Comparison of ENCODE assay signal across 15 cellular contexts in the genomic region with DNA sequence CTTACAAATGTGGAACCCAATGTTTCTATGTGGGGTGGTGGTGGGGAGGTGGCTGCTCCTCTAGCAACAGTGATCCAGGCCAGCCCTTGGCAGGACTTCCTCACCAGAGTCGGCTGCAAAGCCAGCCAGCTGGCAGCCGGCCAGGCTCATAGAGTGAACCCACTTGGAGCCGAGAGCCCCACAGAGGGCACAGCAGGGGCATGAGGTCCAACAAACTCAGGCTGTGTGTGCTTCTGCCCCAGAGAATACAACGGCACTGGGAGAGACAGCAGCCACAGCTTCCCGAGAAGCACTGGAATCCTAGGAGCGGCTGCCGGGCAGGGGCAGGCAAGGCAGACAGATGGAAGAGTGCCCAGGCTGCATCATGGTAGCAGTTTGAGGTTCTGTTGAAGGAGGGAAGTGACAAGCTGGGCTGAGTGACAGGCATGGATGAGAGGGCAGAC. TPM values are rescaled to one million over a fixed set of nuclear protein-coding genes. Genes with fewer than 3 reads are reported as not detected.
DNase-seq lines count a peak whose midpoint lies in the region; ATAC-seq and TF ChIP-seq lines count a peak whose summit lies in the region.
"Had no signal": no experiment of that assay in that cellular context is flagged by ENCODE, and none has a peak within 500 bp of the region (broad histone marks: within the 10 kb centered on the region; RNA-seq: fewer than 3 reads in every experiment).

No MANE protein-coding gene starts in this region.

- CTCF ChIA-PET in activated CD8-positive, alpha-beta memory T cell treated with anti-CD3 and anti-CD28 coated beads, Interleukin-2, amount 10 ng/mL, durations not matched to agents 7 days and 5 days (lab: Charles Lee), result interaction anchor here (1.4 kb wide), 1 partner anchor 8 kb away, joined by 4 read pairs; no protein-coding TSS in a partner anchor

- H3K27me3 Mint-ChIP-seq in activated CD8-positive, alpha-beta memory T cell treated with anti-CD3 and anti-CD28 coated beads, Interleukin-2, amount 10 ng/mL, durations not matched to agents 7 days and 5 days, result no peaks in the 10 kb centered on the region
- H3K27me3 Mint-ChIP-seq: CD4-positive, alpha-beta T cell; memory B cell; T-helper 17 cell had no signal

- no peaks in the 10 kb centered on the region for H3K36me3 Mint-ChIP-seq in activated CD8-positive, alpha-beta memory T cell treated with anti-CD3 and anti-CD28 coated beads, Interleukin-2, amount 10 ng/mL, durations not matched to agents 7 days and 5 days
- H3K36me3 Mint-ChIP-seq: activated naive CD4-positive, alpha-beta T cell treated with anti-CD3 and anti-CD28 coated beads, Interleukin-2, amount 10 ng/mL, durations not matched to agents 7 days and 5 days; memory B cell had no signal

- H3K27me3 ChIP-seq in BLaER1, result no peaks in the 10 kb centered on the region
- H3K27me3 ChIP-seq in lung (ENCODE audit: control insufficient read depth, insufficient read depth), result no peaks in the 10 kb centered on the region

- H3K36me3 ChIP-seq in BLaER1 (no peaks in the 10 kb centered on the region), lung (ENCODE audit: control insufficient read depth in 2 of 2, insufficient read depth in 2 of 2, low read length in 2 of 2) (no peaks in the 10 kb centered on the region)

- H3K9me3 ChIP-seq in BLaER1, result no peaks in the 10 kb centered on the region
- H3K9me3 ChIP-seq in lung (ENCODE audit: control insufficient read depth in 2 of 2, insufficient read depth in 1 of 2, low read length in 1 of 2), result peaks cover 0 to 2% of the 10 kb centered on the region in 2 donors

- no peak overlapping the region for H3K4me3 Mint-ChIP-seq in activated CD8-positive, alpha-beta memory T cell treated with anti-CD3 and anti-CD28 coated beads, Interleukin-2, amount 10 ng/mL, durations not matched to agents 7 days and 5 days
- H3K4me3 Mint-ChIP-seq: activated naive CD4-positive, alpha-beta T cell treated with anti-CD3 and anti-CD28 coated beads, Interleukin-2, amount 10 ng/mL, durations not matched to agents 7 days and 5 days; CD4-positive, alpha-beta T cell; memory B cell; T-helper 17 cell had no signal

- DNase-seq in NCI-H1092 (lab: John Stamatoyannopoulos, UW), result peak; percentile 76
- peak in 44 of 56 donors; percentile 3 to 66 (median 23) for DNase-seq in amygdala (lab: John Stamatoyannopoulos, UW)
- DNase-seq in lung (ENCODE audit: low spot score), result peak; percentile 35
- DNase-seq in epidermal melanocyte (ENCODE audit: insufficient read length, low spot score), result no peak
- DNase-seq in activated CD8-positive, alpha-beta memory T cell treated with anti-CD3 and anti-CD28 coated beads, Interleukin-2, amount 10 ng/mL, durations not matched to agents 7 days and 5 days, result no peak
- no peak for DNase-seq in NOMO-1 treated with DMSO at 0.1 percent for 48 hours (lab: John Stamatoyannopoulos, UW; ENCODE audit: unreplicated experiment)
- DNase-seq: activated naive CD4-positive, alpha-beta T cell treated with anti-CD3 and anti-CD28 coated beads, Interleukin-2, amount 10 ng/mL, durations not matched to agents 7 days and 5 days; CD4-positive, alpha-beta T cell; KG1; stimulated activated CD4-positive, alpha-beta T cell treated with anti-CD3 and anti-CD28 coated beads, Interleukin-2, amount 100 ng/mL, for 48 hours; T-helper 17 cell had no signal

- H3K27ac ChIP-seq in BLaER1 (peak overlapping the region; percentile 20; the same call in 1 of the 2 replicates), lung (ENCODE audit: low read depth in 1 of 2, low read length in 1 of 2) (no peak overlapping the region)

- peaks cover 33% of the 10 kb centered on the region for H3K4me1 ChIP-seq in BLaER1
- no peaks in the 10 kb centered on the region for H3K4me1 ChIP-seq in lung (ENCODE audit: control insufficient read depth in 2 of 2, insufficient read depth in 2 of 2, low read length in 2 of 2)

- H3K4me3 ChIP-seq in BLaER1 (no peak overlapping the region), lung (no peak overlapping the region)

- H3K27ac Mint-ChIP-seq in activated CD8-positive, alpha-beta memory T cell treated with anti-CD3 and anti-CD28 coated beads, Interleukin-2, amount 10 ng/mL, durations not matched to agents 7 days and 5 days, result no peak overlapping the region
- H3K27ac Mint-ChIP-seq: activated naive CD4-positive, alpha-beta T cell treated with anti-CD3 and anti-CD28 coated beads, Interleukin-2, amount 10 ng/mL, durations not matched to agents 7 days and 5 days; CD4-positive, alpha-beta T cell; memory B cell; T-helper 17 cell had no signal

- 25 to 42% methylated on average over 6 to 7 of the region's 7 CpGs for WGBS in lung, 2 donors

- no peaks in the 10 kb centered on the region for H3K9me3 Mint-ChIP-seq in activated CD8-positive, alpha-beta memory T cell treated with anti-CD3 and anti-CD28 coated beads, Interleukin-2, amount 10 ng/mL, durations not matched to agents 7 days and 5 days (ENCODE audit: low read depth)
- H3K9me3 Mint-ChIP-seq: activated naive CD4-positive, alpha-beta T cell treated with anti-CD3 and anti-CD28 coated beads, Interleukin-2, amount 10 ng/mL, durations not matched to agents 7 days and 5 days; CD4-positive, alpha-beta T cell; memory B cell had no signal

- peak overlapping the region; percentile 73 for H3K4me2 ChIP-seq in BLaER1

- no peaks in the 10 kb centered on the region for H4K20me1 ChIP-seq in BLaER1

- no peak for TF ChIP-seq CTCF in lung (IDR thresholded peaks at IDR 0.05; ENCODE audit: control extremely low read depth, extremely low read depth)

- ATAC-seq in lung (ENCODE audit: insufficient read depth, low FRiP score) (no peak), HG03139 (IDR thresholded peaks at IDR 0.05; ENCODE audit: unreplicated experiment) (no peak)
- ATAC-seq in activated CD8-positive, alpha-beta memory T cell treated with anti-CD3 and anti-CD28 coated beads, Interleukin-2, amount 10 ng/mL, durations not matched to agents 7 days and 5 days, result no peak
- ATAC-seq: T-helper 17 cell had no signal

- H3K4me1 Mint-ChIP-seq in activated CD8-positive, alpha-beta memory T cell treated with anti-CD3 and anti-CD28 coated beads, Interleukin-2, amount 10 ng/mL, durations not matched to agents 7 days and 5 days, result no peaks in the 10 kb centered on the region
- H3K4me1 Mint-ChIP-seq: activated naive CD4-positive, alpha-beta T cell treated with anti-CD3 and anti-CD28 coated beads, Interleukin-2, amount 10 ng/mL, durations not matched to agents 7 days and 5 days; memory B cell; T-helper 17 cell had no signal

- H3K9ac ChIP-seq in BLaER1, result no peak overlapping the region

RNA-seq across cellular contexts. Expression of a gene that starts 23.5 kb away (rescaled TPM):
- total RNA-seq in lung, result 1 to 10 TPM; 1.4 to 5.8 TPM
- polyA plus RNA-seq in lung, result 1 to 10 TPM; 3.0 TPM
- total RNA-seq in activated CD8-positive, alpha-beta memory T cell treated with anti-CD3 and anti-CD28 coated beads, Interleukin-2, amount 10 ng/mL, durations not matched to agents 7 days and 5 days, result 1 to 10 TPM; 2.1 to 4.7 TPM
- total RNA-seq: epithelial cell of proximal tubule had no signal

RNA-seq across cellular contexts. Expression of a gene that starts 42.0 kb away (rescaled TPM):
- total RNA-seq in lung, result 10 to 100 TPM; 21.7 to 25.8 TPM
- polyA plus RNA-seq in lung, result 10 to 100 TPM in 1 of 2 donors, 1 to 10 TPM in 1; 6.2 to 13.5 TPM
- 100 to 1,000 TPM; 236 to 263 TPM for total RNA-seq in activated CD8-positive, alpha-beta memory T cell treated with anti-CD3 and anti-CD28 coated beads, Interleukin-2, amount 10 ng/mL, durations not matched to agents 7 days and 5 days

RNA-seq across cellular contexts. Expression of a gene that starts 56.5 kb away (rescaled TPM):
- 1,000 to 10,000 TPM in 1 of 2 donors, 100 to 1,000 TPM in 1; 662 to 1,097 TPM for total RNA-seq in lung
- polyA plus RNA-seq in lung, result over 10,000 TPM in 1 of 2 donors, 1,000 to 10,000 TPM in 1; 4,331 to 10,699 TPM
- 1,000 to 10,000 TPM; 1,797 to 1,809 TPM for total RNA-seq in activated CD8-positive, alpha-beta memory T cell treated with anti-CD3 and anti-CD28 coated beads, Interleukin-2, amount 10 ng/mL, durations not matched to agents 7 days and 5 days

Comparison
In these comparisons a context has a peak if more than half of its experiments do, and no peak if none do; other contexts are left out.
1. DNase-seq: peak in NCI-H1092 (single experiment), amygdala (44 of 56) and lung (single experiment); none in epidermal melanocyte (single experiment), activated CD8-positive, alpha-beta memory T cell treated with anti-CD3 and anti-CD28 coated beads, Interleukin-2, amount 10 ng/mL, durations not matched to agents 7 days and 5 days (single experiment) and NOMO-1 treated with DMSO at 0.1 percent for 48 hours (single experiment).
2. RNA of a gene that starts 42.0 kb away (total RNA-seq): 236 to 263 TPM in activated CD8-positive, alpha-beta memory T cell treated with anti-CD3 and anti-CD28 coated beads, Interleukin-2, amount 10 ng/mL, durations not matched to agents 7 days and 5 days; 21.7 to 25.8 TPM in lung; every median in the first group is over 4 times any median in the second.